ENCODE assay signal across 1 cellular context in the genomic region with DNA sequence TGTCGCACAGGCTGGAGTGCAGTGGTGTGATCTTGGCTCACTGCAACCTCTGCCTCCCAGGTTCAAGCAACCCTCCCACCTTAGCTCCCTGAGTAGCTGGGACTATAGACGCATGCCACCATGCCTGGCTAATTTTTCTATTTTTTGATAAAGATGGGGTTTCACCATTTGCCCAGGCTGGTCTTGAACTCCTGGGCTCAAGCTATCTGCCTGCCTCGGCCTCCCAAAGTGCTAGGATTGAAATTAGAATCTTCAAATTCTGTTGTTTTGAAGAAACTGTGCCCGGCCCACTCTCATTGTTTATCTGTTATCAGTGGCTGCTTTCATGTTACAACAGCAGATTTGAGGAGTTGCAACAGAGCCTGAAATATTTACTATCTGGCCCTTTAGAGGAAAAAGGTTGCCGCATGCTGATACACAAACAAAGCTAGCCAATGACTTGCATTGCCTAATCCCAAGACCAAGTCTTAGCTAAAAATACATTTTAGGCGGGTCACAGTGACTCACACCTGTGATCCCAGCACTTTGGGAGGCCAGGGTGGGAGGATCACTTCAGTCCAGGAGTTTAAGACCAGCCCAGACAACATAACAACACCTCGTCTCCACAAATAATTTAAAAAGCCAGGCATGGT.
TF ChIP-seq lines count a peak whose summit lies in the region.

No MANE protein-coding gene starts in this region.

TF ChIP-seq in HepG2, 621 proteins besides CTCF, POLR2A, EP300 and RAD21 (continued from another document and continues in another):
- TF ChIP-seq PRPF4 (IDR thresholded peaks at IDR 0.05; ENCODE audit: low read depth, low read length, poor library complexity, severe bottlenecking) (no peak), ZNF572 (CRISPR knock-in tag; IDR thresholded peaks at IDR 0.05) (no peak), ZMYM2 (CRISPR knock-in tag; IDR thresholded peaks at IDR 0.05) (peak; percentile 74; the same call in 1 of the 2 replicates), SP1 (IDR thresholded peaks at IDR 0.05) (no peak), SP1 (CRISPR knock-in tag; IDR thresholded peaks at IDR 0.05) (no peak; the same call in 1 of the 2 replicates), ZNF792 (CRISPR knock-in tag; IDR thresholded peaks at IDR 0.05) (no peak), KDM5B (CRISPR knock-in tag; IDR thresholded peaks at IDR 0.05; ENCODE audit: borderline replicate concordance) (no peak), ZNF775 (CRISPR knock-in tag; IDR thresholded peaks at IDR 0.05; ENCODE audit: borderline replicate concordance) (no peak), HOXD1 (CRISPR knock-in tag; IDR thresholded peaks at IDR 0.05) (peak; percentile 59; the same call in 1 of the 2 replicates), ZNF34 (CRISPR knock-in tag; IDR thresholded peaks at IDR 0.05; ENCODE audit: borderline replicate concordance) (no peak), ASH2L (IDR thresholded peaks at IDR 0.05; ENCODE audit: insufficient read length, low read depth, low read length) (peak; percentile 53), RORA (CRISPR knock-in tag; IDR thresholded peaks at IDR 0.05) (no peak), ZNF24 (IDR thresholded peaks at IDR 0.05) (no peak), HMG20A (CRISPR knock-in tag; IDR thresholded peaks at IDR 0.05; ENCODE audit: borderline replicate concordance) (peak; percentile 85), FOXO1 (CRISPR knock-in tag; IDR thresholded peaks at IDR 0.05) (peak; percentile 92), ZNF616 (CRISPR knock-in tag; IDR thresholded peaks at IDR 0.05; ENCODE audit: low read depth) (no peak), ZBTB3 (CRISPR knock-in tag; IDR thresholded peaks at IDR 0.05; ENCODE audit: borderline replicate concordance, low read depth) (no peak), TFE3 (CRISPR knock-in tag; IDR thresholded peaks at IDR 0.05) (peak; percentile 67; the same call in 1 of the 2 replicates), TGIF2 (CRISPR knock-in tag; IDR thresholded peaks at IDR 0.05) (no peak; the same call in 1 of the 2 replicates), ZNF138 (CRISPR knock-in tag; IDR thresholded peaks at IDR 0.05; ENCODE audit: low read depth) (no peak), ZNF317 (CRISPR knock-in tag; IDR thresholded peaks at IDR 0.05) (0 out of 2 replicates have a peak, but pooled peaks have one; percentile 59), HDAC6 (IDR thresholded peaks at IDR 0.05; ENCODE audit: low read depth, low read length) (no peak), ZFP1 (CRISPR knock-in tag; IDR thresholded peaks at IDR 0.05) (peak; percentile 91), AGO1 (IDR thresholded peaks at IDR 0.05; ENCODE audit: low read depth, low read length, poor library complexity, severe bottlenecking) (no peak), CEBPG (CRISPR knock-in tag; IDR thresholded peaks at IDR 0.05) (peak; percentile 94), ZNF333 (CRISPR knock-in tag; IDR thresholded peaks at IDR 0.05; ENCODE audit: borderline replicate concordance) (no peak), SMAD9 (CRISPR knock-in tag; IDR thresholded peaks at IDR 0.05) (no peak), SRSF9 (IDR thresholded peaks at IDR 0.05; ENCODE audit: borderline replicate concordance, insufficient read depth, low read depth, low read length, poor library complexity, severe bottlenecking) (no peak), MZF1 (CRISPR knock-in tag; IDR thresholded peaks at IDR 0.05; ENCODE audit: borderline replicate concordance) (no peak), YEATS2 (CRISPR knock-in tag; IDR thresholded peaks at IDR 0.05; ENCODE audit: borderline replicate concordance) (no peak), RNF2 (conservative IDR thresholded peaks at IDR 0.05; ENCODE audit: low read depth) (no peak), PCBP1 (IDR thresholded peaks at IDR 0.05; ENCODE audit: borderline replicate concordance, low read depth, low read length) (no peak), PRMT3 (CRISPR knock-in tag; IDR thresholded peaks at IDR 0.05; ENCODE audit: borderline replicate concordance, low read depth) (no peak), MAF1 (CRISPR knock-in tag; IDR thresholded peaks at IDR 0.05; ENCODE audit: borderline replicate concordance) (no peak), KLF6 (CRISPR knock-in tag; IDR thresholded peaks at IDR 0.05) (peak; percentile 79), ZBTB26 (CRISPR knock-in tag; IDR thresholded peaks at IDR 0.05; ENCODE audit: borderline replicate concordance) (no peak), MTF2 (CRISPR knock-in tag; IDR thresholded peaks at IDR 0.05; ENCODE audit: borderline replicate concordance) (no peak), ZNF274 (CRISPR knock-in tag; IDR thresholded peaks at IDR 0.05) (no peak), IKZF1 (IDR thresholded peaks at IDR 0.05) (no peak), BORCS8-MEF2B (CRISPR knock-in tag; IDR thresholded peaks at IDR 0.05) (peak; percentile 55; the same call in 1 of the 2 replicates), KLF11 (CRISPR knock-in tag; IDR thresholded peaks at IDR 0.05) (no peak), KAT7 (CRISPR knock-in tag; IDR thresholded peaks at IDR 0.05; ENCODE audit: borderline replicate concordance) (no peak), ZSCAN30 (CRISPR knock-in tag; IDR thresholded peaks at IDR 0.05) (no peak), NR2F1 (CRISPR knock-in tag; IDR thresholded peaks at IDR 0.05) (no peak; a peak in 1 of 4 replicates), TBL1XR1 (IDR thresholded peaks at IDR 0.05; ENCODE audit: borderline replicate concordance, low read length, partially characterized antibody) (no peak), ARNT (IDR thresholded peaks at IDR 0.05) (no peak), ZNF614 (CRISPR knock-in tag; IDR thresholded peaks at IDR 0.05; ENCODE audit: borderline replicate concordance) (peak; percentile 79)
- TF ChIP-seq, protein P1, sequence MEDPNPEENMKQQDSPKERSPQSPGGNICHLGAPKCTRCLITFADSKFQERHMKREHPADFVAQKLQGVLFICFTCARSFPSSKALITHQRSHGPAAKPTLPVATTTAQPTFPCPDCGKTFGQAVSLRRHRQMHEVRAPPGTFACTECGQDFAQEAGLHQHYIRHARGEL (CRISPR knock-in tag; IDR thresholded peaks at IDR 0.05), result no peak
- TF ChIP-seq, protein P2, sequence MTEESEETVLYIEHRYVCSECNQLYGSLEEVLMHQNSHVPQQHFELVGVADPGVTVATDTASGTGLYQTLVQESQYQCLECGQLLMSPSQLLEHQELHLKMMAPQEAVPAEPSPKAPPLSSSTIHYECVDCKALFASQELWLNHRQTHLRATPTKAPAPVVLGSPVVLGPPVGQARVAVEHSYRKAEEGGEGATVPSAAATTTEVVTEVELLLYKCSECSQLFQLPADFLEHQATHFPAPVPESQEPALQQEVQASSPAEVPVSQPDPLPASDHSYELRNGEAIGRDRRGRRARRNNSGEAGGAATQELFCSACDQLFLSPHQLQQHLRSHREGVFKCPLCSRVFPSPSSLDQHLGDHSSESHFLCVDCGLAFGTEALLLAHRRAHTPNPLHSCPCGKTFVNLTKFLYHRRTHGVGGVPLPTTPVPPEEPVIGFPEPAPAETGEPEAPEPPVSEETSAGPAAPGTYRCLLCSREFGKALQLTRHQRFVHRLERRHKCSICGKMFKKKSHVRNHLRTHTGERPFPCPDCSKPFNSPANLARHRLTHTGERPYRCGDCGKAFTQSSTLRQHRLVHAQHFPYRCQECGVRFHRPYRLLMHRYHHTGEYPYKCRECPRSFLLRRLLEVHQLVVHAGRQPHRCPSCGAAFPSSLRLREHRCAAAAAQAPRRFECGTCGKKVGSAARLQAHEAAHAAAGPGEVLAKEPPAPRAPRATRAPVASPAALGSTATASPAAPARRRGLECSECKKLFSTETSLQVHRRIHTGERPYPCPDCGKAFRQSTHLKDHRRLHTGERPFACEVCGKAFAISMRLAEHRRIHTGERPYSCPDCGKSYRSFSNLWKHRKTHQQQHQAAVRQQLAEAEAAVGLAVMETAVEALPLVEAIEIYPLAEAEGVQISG (CRISPR knock-in tag; IDR thresholded peaks at IDR 0.05), result peak; percentile 26; the same call in 1 of the 2 replicates
- TF ChIP-seq, protein P3, sequence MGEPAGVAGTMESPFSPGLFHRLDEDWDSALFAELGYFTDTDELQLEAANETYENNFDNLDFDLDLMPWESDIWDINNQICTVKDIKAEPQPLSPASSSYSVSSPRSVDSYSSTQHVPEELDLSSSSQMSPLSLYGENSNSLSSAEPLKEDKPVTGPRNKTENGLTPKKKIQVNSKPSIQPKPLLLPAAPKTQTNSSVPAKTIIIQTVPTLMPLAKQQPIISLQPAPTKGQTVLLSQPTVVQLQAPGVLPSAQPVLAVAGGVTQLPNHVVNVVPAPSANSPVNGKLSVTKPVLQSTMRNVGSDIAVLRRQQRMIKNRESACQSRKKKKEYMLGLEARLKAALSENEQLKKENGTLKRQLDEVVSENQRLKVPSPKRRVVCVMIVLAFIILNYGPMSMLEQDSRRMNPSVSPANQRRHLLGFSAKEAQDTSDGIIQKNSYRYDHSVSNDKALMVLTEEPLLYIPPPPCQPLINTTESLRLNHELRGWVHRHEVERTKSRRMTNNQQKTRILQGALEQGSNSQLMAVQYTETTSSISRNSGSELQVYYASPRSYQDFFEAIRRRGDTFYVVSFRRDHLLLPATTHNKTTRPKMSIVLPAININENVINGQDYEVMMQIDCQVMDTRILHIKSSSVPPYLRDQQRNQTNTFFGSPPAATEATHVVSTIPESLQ (CRISPR knock-in tag; conservative IDR thresholded peaks at IDR 0.05), result no peak
- TF ChIP-seq, protein P4, sequence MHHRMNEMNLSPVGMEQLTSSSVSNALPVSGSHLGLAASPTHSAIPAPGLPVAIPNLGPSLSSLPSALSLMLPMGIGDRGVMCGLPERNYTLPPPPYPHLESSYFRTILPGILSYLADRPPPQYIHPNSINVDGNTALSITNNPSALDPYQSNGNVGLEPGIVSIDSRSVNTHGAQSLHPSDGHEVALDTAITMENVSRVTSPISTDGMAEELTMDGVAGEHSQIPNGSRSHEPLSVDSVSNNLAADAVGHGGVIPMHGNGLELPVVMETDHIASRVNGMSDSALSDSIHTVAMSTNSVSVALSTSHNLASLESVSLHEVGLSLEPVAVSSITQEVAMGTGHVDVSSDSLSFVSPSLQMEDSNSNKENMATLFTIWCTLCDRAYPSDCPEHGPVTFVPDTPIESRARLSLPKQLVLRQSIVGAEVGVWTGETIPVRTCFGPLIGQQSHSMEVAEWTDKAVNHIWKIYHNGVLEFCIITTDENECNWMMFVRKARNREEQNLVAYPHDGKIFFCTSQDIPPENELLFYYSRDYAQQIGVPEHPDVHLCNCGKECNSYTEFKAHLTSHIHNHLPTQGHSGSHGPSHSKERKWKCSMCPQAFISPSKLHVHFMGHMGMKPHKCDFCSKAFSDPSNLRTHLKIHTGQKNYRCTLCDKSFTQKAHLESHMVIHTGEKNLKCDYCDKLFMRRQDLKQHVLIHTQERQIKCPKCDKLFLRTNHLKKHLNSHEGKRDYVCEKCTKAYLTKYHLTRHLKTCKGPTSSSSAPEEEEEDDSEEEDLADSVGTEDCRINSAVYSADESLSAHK (CRISPR knock-in tag; IDR thresholded peaks at IDR 0.05; ENCODE audit: borderline replicate concordance), result no peak
- TF ChIP-seq, protein P5, sequence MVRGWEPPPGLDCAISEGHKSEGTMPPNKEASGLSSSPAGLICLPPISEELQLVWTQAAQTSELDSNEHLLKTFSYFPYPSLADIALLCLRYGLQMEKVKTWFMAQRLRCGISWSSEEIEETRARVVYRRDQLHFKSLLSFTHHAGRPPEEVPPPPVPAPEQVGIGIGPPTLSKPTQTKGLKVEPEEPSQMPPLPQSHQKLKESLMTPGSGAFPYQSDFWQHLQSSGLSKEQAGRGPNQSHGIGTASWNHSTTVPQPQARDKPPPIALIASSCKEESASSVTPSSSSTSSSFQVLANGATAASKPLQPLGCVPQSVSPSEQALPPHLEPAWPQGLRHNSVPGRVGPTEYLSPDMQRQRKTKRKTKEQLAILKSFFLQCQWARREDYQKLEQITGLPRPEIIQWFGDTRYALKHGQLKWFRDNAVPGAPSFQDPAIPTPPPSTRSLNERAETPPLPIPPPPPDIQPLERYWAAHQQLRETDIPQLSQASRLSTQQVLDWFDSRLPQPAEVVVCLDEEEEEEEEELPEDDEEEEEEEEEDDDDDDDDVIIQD (CRISPR knock-in tag; IDR thresholded peaks at IDR 0.05; ENCODE audit: low read depth), result peak; percentile 69; the same call in 1 of the 2 replicates
- TF ChIP-seq, protein P6, sequence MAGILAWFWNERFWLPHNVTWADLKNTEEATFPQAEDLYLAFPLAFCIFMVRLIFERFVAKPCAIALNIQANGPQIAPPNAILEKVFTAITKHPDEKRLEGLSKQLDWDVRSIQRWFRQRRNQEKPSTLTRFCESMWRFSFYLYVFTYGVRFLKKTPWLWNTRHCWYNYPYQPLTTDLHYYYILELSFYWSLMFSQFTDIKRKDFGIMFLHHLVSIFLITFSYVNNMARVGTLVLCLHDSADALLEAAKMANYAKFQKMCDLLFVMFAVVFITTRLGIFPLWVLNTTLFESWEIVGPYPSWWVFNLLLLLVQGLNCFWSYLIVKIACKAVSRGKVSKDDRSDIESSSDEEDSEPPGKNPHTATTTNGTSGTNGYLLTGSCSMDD (CRISPR knock-in tag; IDR thresholded peaks at IDR 0.05), result no peak
